In the genomic region with DNA sequence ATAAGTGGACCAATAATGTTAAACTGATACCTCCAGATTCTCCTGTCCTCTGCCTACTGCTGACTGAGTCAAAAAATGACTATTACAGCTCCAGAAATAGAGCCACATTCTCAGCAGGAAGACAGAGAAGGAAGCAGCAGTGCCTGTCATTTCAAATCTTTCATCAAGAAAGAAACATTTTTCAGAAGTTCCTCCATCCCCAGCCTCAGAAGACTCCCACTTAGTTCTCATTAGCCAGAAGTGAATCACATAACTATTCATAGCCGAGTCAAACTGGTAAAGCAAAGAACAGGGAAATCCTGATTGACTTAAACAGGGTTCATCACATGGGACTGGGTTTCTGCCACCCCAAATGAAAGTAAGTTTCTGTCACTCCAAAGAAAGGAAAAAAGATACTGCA, we compare ENCODE assay signal across 21 cellular contexts.
DNase-seq lines count a peak whose midpoint lies in the region; ATAC-seq, FAIRE-seq and TF ChIP-seq lines count a peak whose summit lies in the region.
"Had no signal": no experiment of that assay in that cellular context is flagged by ENCODE, and none has a peak within 500 bp of the region (broad histone marks: within the 10 kb centered on the region; RNA-seq: fewer than 3 reads in every experiment).

No MANE protein-coding gene starts in this region.

- peak overlapping the region; percentile 12; the same call in 1 of the 2 replicates for H2AFZ ChIP-seq in KMS-11 (ENCODE audit: low read depth)

- no peak for FAIRE-seq in bronchial epithelial cell (lab: Jason Lieb, UNC)
- FAIRE-seq: A204.1, D721Med, G401.6, GM12892, GM19239, H1, HepG2, HTR-8/SVneo had no signal

- no peaks in the 10 kb centered on the region for H4K20me1 ChIP-seq in KMS-11 (ENCODE audit: insufficient read depth)

- H3K27me3 ChIP-seq in KMS-11 (ENCODE audit: insufficient read depth, low read depth) = no peaks in the 10 kb centered on the region
- no peaks in the 10 kb centered on the region for H3K27me3 ChIP-seq in bronchial epithelial cell (ENCODE audit: control insufficient read depth, insufficient read depth, low read length)

- ATAC-seq in HG02623 (IDR thresholded peaks at IDR 0.05; ENCODE audit: unreplicated experiment) = no peak
- ATAC-seq: CD8-positive, alpha-beta T cell; HepG2 had no signal

- H3K36me3 ChIP-seq in KMS-11 (ENCODE audit: insufficient read depth) (no peaks in the 10 kb centered on the region), bronchial epithelial cell (ENCODE audit: control insufficient read depth, insufficient read depth, low read length) (no peaks in the 10 kb centered on the region)
- H3K36me3 ChIP-seq: HAP-1 had no signal

- no peaks in the 10 kb centered on the region for H3K4me1 ChIP-seq in KMS-11 (ENCODE audit: low read depth, poor library complexity, severe bottlenecking)
- H3K4me1 ChIP-seq: HAP-1 had no signal

- TF ChIP-seq CTCF in KMS-11 (conservative IDR thresholded peaks at IDR 0.05; ENCODE audit: low read depth, low read length) (no peak), bronchial epithelial cell (IDR thresholded peaks at IDR 0.05; ENCODE audit: insufficient read depth, low read length, severe bottlenecking) (no peak), coronary artery (IDR thresholded peaks at IDR 0.05) (no peak)

- no peak overlapping the region for H3K9ac ChIP-seq in KMS-11

- H3K27ac ChIP-seq in KMS-11 (no peak overlapping the region), coronary artery (no peak overlapping the region)

- H3K4me2 ChIP-seq in KMS-11 = no peak overlapping the region

- DNase-seq in OCI-M1 (lab: John Stamatoyannopoulos, UW) (peak; percentile 19), bronchial epithelial cell (ENCODE audit: low read depth) (peak; percentile 20), retina (peak; percentile 29), coronary artery (ENCODE audit: low spot score) (no peak), NCI-H2196 treated with DMSO at 0.1 percent for 48 hours (lab: John Stamatoyannopoulos, UW; ENCODE audit: unreplicated experiment) (no peak)
- DNase-seq: CD8-positive, alpha-beta T cell; COR-L47; DMS153; DMS79 treated with DMSO at 0.1 percent for 48 hours; EL had no signal

- no peaks in the 10 kb centered on the region for H3K79me2 ChIP-seq in KMS-11 (ENCODE audit: insufficient read depth, low read depth)

- no peak overlapping the region for H3K4me3 ChIP-seq in KMS-11 (IDR thresholded peaks at IDR 0.05; ENCODE audit: insufficient read depth, low read depth, low read length)
- H3K4me3 ChIP-seq in bronchial epithelial cell (ENCODE audit: low read depth, low read length) = no peak overlapping the region
- H3K4me3 ChIP-seq in coronary artery = no peak overlapping the region
- H3K4me3 ChIP-seq: HAP-1 had no signal

Comparison
In these comparisons a context has a peak if more than half of its experiments do, and no peak if none do; other contexts are left out.
1. DNase-seq: peak in OCI-M1 (single experiment), bronchial epithelial cell (single experiment) and retina (single experiment); none in coronary artery (single experiment) and NCI-H2196 treated with DMSO at 0.1 percent for 48 hours (single experiment).